1 cellular context compared by ENCODE assay signal in genomic region chr15:96356494-96357455, GRCh38.
TF ChIP-seq lines count a peak whose summit lies in the region.

No MANE protein-coding gene starts in this region.

TF ChIP-seq in HEK293, 187 proteins besides CTCF, POLR2A, EP300 and RAD21 (continued from another document and continues in another):
- TF ChIP-seq ZNF704 (tag by site-specific recombination; IDR thresholded peaks at IDR 0.05) (no peak), ZNF529 (tag by site-specific recombination; IDR thresholded peaks at IDR 0.05; ENCODE audit: insufficient replicate concordance) (no peak), PRDM2 (tag by site-specific recombination; IDR thresholded peaks at IDR 0.05; ENCODE audit: borderline replicate concordance) (no peak), ZBTB21 (tag by site-specific recombination; IDR thresholded peaks at IDR 0.05) (peak; percentile 90), BCL6B (tag by site-specific recombination; IDR thresholded peaks at IDR 0.05) (no peak), ZNF639 (tag by site-specific recombination; IDR thresholded peaks at IDR 0.05) (peak; percentile 66; the same call in 1 of the 2 replicates), ZNF510 (tag by site-specific recombination; IDR thresholded peaks at IDR 0.05; ENCODE audit: insufficient replicate concordance) (no peak), ZNF266 (tag by site-specific recombination; IDR thresholded peaks at IDR 0.05; ENCODE audit: low read depth) (no peak), HIC1 (tag by site-specific recombination; IDR thresholded peaks at IDR 0.05) (no peak), ZNF239 (tag by site-specific recombination; IDR thresholded peaks at IDR 0.05) (no peak), ZNF404 (tag by site-specific recombination; IDR thresholded peaks at IDR 0.05) (no peak), ZNF549 (tag by site-specific recombination; IDR thresholded peaks at IDR 0.05) (no peak), ZNF670 (tag by site-specific recombination; IDR thresholded peaks at IDR 0.05; ENCODE audit: low read depth) (no peak), ZNF544 (tag by site-specific recombination; IDR thresholded peaks at IDR 0.05) (no peak), ZFHX2 (tag by site-specific recombination; conservative IDR thresholded peaks at IDR 0.05) (no peak), GLI2 (tag by site-specific recombination; IDR thresholded peaks at IDR 0.05; ENCODE audit: borderline replicate concordance, low read depth) (no peak), ZNF362 (tag by site-specific recombination; IDR thresholded peaks at IDR 0.05) (no peak), ZSCAN16 (tag by site-specific recombination; IDR thresholded peaks at IDR 0.05) (peak; percentile 98), ZBTB17 (tag by site-specific recombination; IDR thresholded peaks at IDR 0.05) (peak; percentile 98), ZNF837 (tag by site-specific recombination; IDR thresholded peaks at IDR 0.05) (no peak), ZNF169 (tag by site-specific recombination; IDR thresholded peaks at IDR 0.05) (no peak), ZSCAN23 (tag by site-specific recombination; IDR thresholded peaks at IDR 0.05) (no peak), YY1 (tag by site-specific recombination; IDR thresholded peaks at IDR 0.05) (peak; percentile 71), ZNF585B (tag by site-specific recombination; IDR thresholded peaks at IDR 0.05) (no peak), SETDB1 (IDR thresholded peaks at IDR 0.05; ENCODE audit: insufficient read length, low read length) (no peak), ZNF580 (tag by site-specific recombination; IDR thresholded peaks at IDR 0.05) (0 out of 2 replicates have a peak, but pooled peaks have one; percentile 18), ZEB2 (tag by site-specific recombination; IDR thresholded peaks at IDR 0.05) (peak; percentile 99), ZNF311 (tag by site-specific recombination; IDR thresholded peaks at IDR 0.05; ENCODE audit: borderline replicate concordance) (no peak), ZNF416 (tag by site-specific recombination; IDR thresholded peaks at IDR 0.05) (no peak), REST (tag by site-specific recombination; IDR thresholded peaks at IDR 0.05) (no peak), TSHZ1 (tag by site-specific recombination; IDR thresholded peaks at IDR 0.05; ENCODE audit: borderline replicate concordance) (no peak), ZFP69B (tag by site-specific recombination; IDR thresholded peaks at IDR 0.05) (peak; percentile 51; the same call in 1 of the 2 replicates), PRDM4 (tag by site-specific recombination; IDR thresholded peaks at IDR 0.05) (no peak)
